In the genomic region with DNA sequence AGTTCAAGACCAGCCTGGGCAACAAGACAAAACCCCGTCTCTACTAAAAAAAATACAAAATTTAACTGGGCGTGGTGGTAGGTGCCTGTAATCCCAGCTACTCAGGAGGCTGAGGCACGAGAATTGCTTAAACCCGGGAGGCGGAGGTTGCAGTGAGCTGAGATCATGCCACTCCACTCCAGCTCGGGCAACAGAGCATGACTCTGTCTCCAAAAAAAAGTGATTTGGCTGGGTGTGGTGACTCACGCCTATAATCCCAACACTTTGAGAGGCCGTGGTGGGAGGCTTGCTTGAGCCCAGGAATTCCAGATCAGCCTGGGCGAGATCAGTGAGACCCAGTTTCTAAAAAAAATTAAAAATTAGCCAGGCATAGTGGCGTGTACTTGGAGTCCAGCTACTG, we compare ENCODE assay signal across 20 cellular contexts. TPM values are rescaled to one million over a fixed set of nuclear protein-coding genes. Genes with fewer than 3 reads are reported as not detected.
DNase-seq lines count a peak whose midpoint lies in the region; ATAC-seq and TF ChIP-seq lines count a peak whose summit lies in the region.
"Had no signal": no experiment of that assay in that cellular context is flagged by ENCODE, and none has a peak within 500 bp of the region (broad histone marks: within the 10 kb centered on the region; RNA-seq: fewer than 3 reads in every experiment).

No MANE protein-coding gene starts in this region.

- H3K4me1 ChIP-seq in GM23248 (ENCODE audit: insufficient read depth) (peaks cover 26% of the 10 kb centered on the region), PC-9 (replicated peaks; ENCODE audit: insufficient read depth) (peaks cover 36% of the 10 kb centered on the region)

- peak; percentile 80 for DNase-seq in GM23248
- DNase-seq in PC-9: peak in 1 of 2 experiments; percentile 42
- DNase-seq in chondrocyte (ENCODE audit: low spot score): no peak
- no peak for DNase-seq in osteocyte (ENCODE audit: extremely low spot score, unreplicated experiment)
- no peak for DNase-seq in dedifferentiated amniotic fluid mesenchymal stem cell (ENCODE audit: extremely low spot score)
- DNase-seq in OCI-M2 (lab: John Stamatoyannopoulos, UW; ENCODE audit: unreplicated experiment): no peak
- DNase-seq: activated CD4-positive, alpha-beta T cell treated with anti-CD3 and anti-CD28 coated beads for 1 hour; activated naive CD4-positive, alpha-beta T cell treated with anti-CD3 and anti-CD28 coated beads for 36 hours; activated T-cell treated with anti-CD3 and anti-CD28 coated beads, Interleukin-2, amount 50 U/mL, for 4 hours; amygdala; CD4-positive, alpha-beta memory T cell; GOT3; NCI-H1417 treated with DMSO at 0.1 percent for 48 hours; Right ventricle myocardium superior; small intestine; stimulated activated CD4-positive, alpha-beta T cell treated with anti-CD3 and anti-CD28 coated beads, Interleukin-2, amount 100 ng/mL, for 48 hours; stimulated activated naive CD8-positive, alpha-beta T cell treated with anti-CD3 and anti-CD28 coated beads, Interleukin-15, Interleukin-2, amounts not matched to agents 100 U/mL and 50 U/mL, for 24 hours had no signal

- no peaks in the 10 kb centered on the region for H3K36me3 ChIP-seq in GM23248 (ENCODE audit: low read depth)
- H3K36me3 ChIP-seq in PC-9 (ENCODE audit: low read depth): no peaks in the 10 kb centered on the region

- H3K36me3 Mint-ChIP-seq in chondrocyte (ENCODE audit: low read depth): peaks cover 1% of the 10 kb centered on the region
- no peaks in the 10 kb centered on the region for H3K36me3 Mint-ChIP-seq in osteocyte (ENCODE audit: unreplicated experiment)
- H3K36me3 Mint-ChIP-seq: CD4-positive, alpha-beta memory T cell had no signal

- H4K20me1 ChIP-seq in GM23248 (ENCODE audit: insufficient read depth): no peaks in the 10 kb centered on the region
- no peaks in the 10 kb centered on the region for H4K20me1 ChIP-seq in PC-9 (ENCODE audit: insufficient read depth)

- H3K9ac ChIP-seq in GM23248: peak overlapping the region; percentile 58

- no peaks in the 10 kb centered on the region for H3K27me3 Mint-ChIP-seq in chondrocyte (ENCODE audit: low read depth)
- H3K27me3 Mint-ChIP-seq in osteocyte (ENCODE audit: unreplicated experiment): no peaks in the 10 kb centered on the region

- peaks cover 15% of the 10 kb centered on the region for H3F3A ChIP-seq in GM23248 (ENCODE audit: insufficient read depth)
- peaks cover 20% of the 10 kb centered on the region for H3F3A ChIP-seq in PC-9 (ENCODE audit: insufficient read depth, low read depth)

- H3K4me1 Mint-ChIP-seq in chondrocyte (ENCODE audit: low read depth) (peaks cover 24% of the 10 kb centered on the region), osteocyte (ENCODE audit: unreplicated experiment) (peaks cover 19% of the 10 kb centered on the region)

- 6 to 12% methylated on average over 8 to 10 of the region's 10 CpGs for WGBS in GM23248 (ENCODE audit: low coverage in 1 of 2, low lambda C conversion rate in 2 of 2, missing lambda C conversion rate in 2 of 2), 2 experiments

- peak overlapping the region; percentile 45 for H3K27ac Mint-ChIP-seq in chondrocyte (ENCODE audit: unreplicated experiment)
- peak overlapping the region; percentile 18 for H3K27ac Mint-ChIP-seq in osteocyte (ENCODE audit: unreplicated experiment)
- H3K27ac Mint-ChIP-seq: activated naive CD4-positive, alpha-beta T cell treated with anti-CD3 and anti-CD28 coated beads for 36 hours had no signal

- H3K27ac ChIP-seq in GM23248 (peak overlapping the region; percentile 82), PC-9 (peak overlapping the region; percentile 69)

- H3K4me2 ChIP-seq in GM23248 (ENCODE audit: unreplicated experiment) (peak overlapping the region; percentile 48), PC-9 (peak overlapping the region; percentile 33; the same call in 1 of the 2 replicates)

- in situ Hi-C loops in GM23248 (cut with MboI): no loop called here

- BruUV-seq in PC-9 (replicated peaks; lab: Mats Ljungman, UMichigan): no TSS peak

- CTCF ChIA-PET in PC-9 (lab: Charles Lee): no interaction called here

- H3K79me2 ChIP-seq in GM23248 (ENCODE audit: insufficient read depth) (peaks cover 15% of the 10 kb centered on the region; the same call in 1 of the 2 replicates), PC-9 (ENCODE audit: low read depth) (peaks cover 5% of the 10 kb centered on the region; the same call in 1 of the 2 replicates)

- H3K9me3 Mint-ChIP-seq in chondrocyte (ENCODE audit: low read depth) (no peaks in the 10 kb centered on the region), osteocyte (ENCODE audit: unreplicated experiment) (peaks cover 3% of the 10 kb centered on the region)
- H3K9me3 Mint-ChIP-seq: activated naive CD4-positive, alpha-beta T cell treated with anti-CD3 and anti-CD28 coated beads for 36 hours; activated T-cell treated with anti-CD3 and anti-CD28 coated beads, Interleukin-2, amount 50 U/mL, for 4 hours; CD4-positive, alpha-beta memory T cell had no signal

- H3K9me3 ChIP-seq in GM23248 (ENCODE audit: low read depth): no peaks in the 10 kb centered on the region
- no peaks in the 10 kb centered on the region for H3K9me3 ChIP-seq in PC-9 (ENCODE audit: insufficient read depth, low read depth)

- H3K27me3 ChIP-seq in GM23248 (replicated peaks; ENCODE audit: insufficient read depth) (no peaks in the 10 kb centered on the region), PC-9 (ENCODE audit: insufficient read depth, low read depth) (no peaks in the 10 kb centered on the region)

- TF ChIP-seq CTCF in PC-9 (conservative IDR thresholded peaks at IDR 0.05) (no peak), chondrocyte (IDR thresholded peaks at IDR 0.05) (no peak), osteocyte (IDR thresholded peaks at IDR 0.05) (no peak)

- ATAC-seq in GM21515 (IDR thresholded peaks at IDR 0.05; ENCODE audit: unreplicated experiment) (no peak), GM18909 (IDR thresholded peaks at IDR 0.05; ENCODE audit: poor library complexity, unreplicated experiment) (no peak)
- ATAC-seq: activated T-cell treated with anti-CD3 and anti-CD28 coated beads, Interleukin-2, amount 50 U/mL, for 4 hours; GM12878; stimulated activated naive CD8-positive, alpha-beta T cell treated with anti-CD3 and anti-CD28 coated beads, Interleukin-15, Interleukin-2, amounts not matched to agents 100 U/mL and 50 U/mL, for 24 hours had no signal

- no peaks in the 10 kb centered on the region for H3K9me2 ChIP-seq in GM23248 (ENCODE audit: insufficient read depth)
- no peaks in the 10 kb centered on the region for H3K9me2 ChIP-seq in PC-9 (ENCODE audit: insufficient read depth)

- H2AFZ ChIP-seq in GM23248: no peak overlapping the region
- H2AFZ ChIP-seq in PC-9: no peak overlapping the region

- intact Hi-C loops in PC-9 (cut with micrococcal nuclease; ENCODE audit: unreplicated experiment): no loop called here

- POLR2A ChIA-PET in PC-9 (lab: Charles Lee; ENCODE audit: unreplicated experiment): no interaction called here

- H3K4me3 Mint-ChIP-seq in chondrocyte (ENCODE audit: unreplicated experiment) (no peak overlapping the region), osteocyte (ENCODE audit: unreplicated experiment) (no peak overlapping the region)
- H3K4me3 Mint-ChIP-seq: activated naive CD4-positive, alpha-beta T cell treated with anti-CD3 and anti-CD28 coated beads for 36 hours; activated T-cell treated with anti-CD3 and anti-CD28 coated beads, Interleukin-2, amount 50 U/mL, for 4 hours; CD4-positive, alpha-beta memory T cell had no signal

- H3K4me3 ChIP-seq in GM23248: peak overlapping the region; percentile 48
- H3K4me3 ChIP-seq in PC-9: no peak overlapping the region
- H3K4me3 ChIP-seq: GM12878 had no signal

RNA-seq across cellular contexts. Expression of a gene that starts 4.1 kb away (rescaled TPM):
- 4.5 and 5.3 TPM in 2 replicates for total RNA-seq in GM23248 (2014; rRNA removed; shearing (Covaris generic))
- 3.3 and 4.3 TPM in 2 replicates for polyA plus RNA-seq in GM23248 (2016; fragmentation: Nextera tagmentation; extraction: Ambion mirVana)
- 9.3 and 11.6 TPM in 2 replicates for total RNA-seq in PC-9 (2021)
- total RNA-seq in chondrocyte: 6.0 to 9.2 TPM (median 6.1 TPM) in 3 replicates
- 10.4 and 10.9 TPM in 2 replicates for total RNA-seq in osteocyte
- total RNA-seq: activated naive CD4-positive, alpha-beta T cell treated with anti-CD3 and anti-CD28 coated beads for 36 hours had no signal
